In genomic region chr11:118175031-118175531, GRCh38 we compare ENCODE assay signal across 12 cellular contexts. TPM values are rescaled to one million over a fixed set of nuclear protein-coding genes. Genes with fewer than 3 reads are reported as not detected.
DNase-seq lines count a peak whose midpoint lies in the region; ATAC-seq and TF ChIP-seq lines count a peak whose summit lies in the region.
"Had no signal": no experiment of that assay in that cellular context is flagged by ENCODE, and none has a peak within 500 bp of the region (broad histone marks: within the 10 kb centered on the region; RNA-seq: fewer than 3 reads in every experiment).

No MANE protein-coding gene starts in this region.

- no peaks in the 10 kb centered on the region for H3K9me3 ChIP-seq in ES-I3 (ENCODE audit: control insufficient read depth, insufficient read depth, low read length)
- no peaks in the 10 kb centered on the region for H3K9me3 ChIP-seq in PC-3 (ENCODE audit: low read length)
- H3K9me3 ChIP-seq in neural cell (ENCODE audit: low read length) = no peaks in the 10 kb centered on the region
- H3K9me3 ChIP-seq in Peyer's patch = no peaks in the 10 kb centered on the region
- H3K9me3 ChIP-seq in OCI-LY7 (ENCODE audit: low read length) = no peaks in the 10 kb centered on the region
- H3K9me3 ChIP-seq: Caco-2, upper lobe of left lung had no signal

- H3K27me3 ChIP-seq in PC-3 (ENCODE audit: low read length) (peaks cover 6% of the 10 kb centered on the region), foreskin keratinocyte (no peaks in the 10 kb centered on the region), neural cell (ENCODE audit: insufficient read depth, low read depth, low read length) (peaks cover 12% of the 10 kb centered on the region), Peyer's patch (no peaks in the 10 kb centered on the region)

- no peaks in the 10 kb centered on the region for H3K79me2 ChIP-seq in PC-3 (ENCODE audit: low read length)
- no peaks in the 10 kb centered on the region for H3K79me2 ChIP-seq in neural cell (replicated peaks; ENCODE audit: insufficient read depth, low read length)
- H3K79me2 ChIP-seq in OCI-LY7 (ENCODE audit: insufficient read depth, low read depth, low read length) = no peaks in the 10 kb centered on the region

- ATAC-seq in PC-3 = peak; percentile 42; the same call in 1 of the 2 replicates
- peak; percentile 54 for ATAC-seq in foreskin keratinocyte
- ATAC-seq: activated naive CD4-positive, alpha-beta T cell treated with anti-CD3 and anti-CD28 coated beads, Interleukin-2, amount 50 U/mL, for 72 hours had no signal

- no peaks in the 10 kb centered on the region for H3K4me1 Mint-ChIP-seq in immature natural killer cell
- H3K4me1 Mint-ChIP-seq: activated B cell treated with CpG ODN at 0.5 μM for 24 hours had no signal

- TF ChIP-seq POLR2A in Peyer's patch (IDR thresholded peaks at IDR 0.05) = no peak

- DNase-seq in PC-3 (peak; percentile 77), foreskin keratinocyte (peak; percentile 81 to 93), immature natural killer cell (no peak), Peyer's patch (no peak), OCI-LY7 (ENCODE audit: low spot score) (no peak), NCI-H526 treated with DMSO at 0.1 percent for 48 hours (lab: John Stamatoyannopoulos, UW) (no peak)
- DNase-seq: activated B cell treated with CpG ODN at 0.5 μM for 24 hours, Caco-2, upper lobe of left lung had no signal

- no peak for TF ChIP-seq EP300 in neural cell (conservative IDR thresholded peaks at IDR 0.05; ENCODE audit: poor library complexity, severe bottlenecking)

- H3K27ac ChIP-seq in PC-3 (ENCODE audit: low read length) (no peak overlapping the region), foreskin keratinocyte (no peak overlapping the region), neural cell (ENCODE audit: low read length) (no peak overlapping the region), Peyer's patch (no peak overlapping the region), OCI-LY7 (ENCODE audit: low read depth, low read length, poor library complexity, severe bottlenecking) (no peak overlapping the region)

- CTCF ChIA-PET in PC-3 (lab: Charles Lee) (no interaction called here), OCI-LY7 (lab: Charles Lee; ENCODE audit: unreplicated experiment) (no interaction called here)

- H3K4me1 ChIP-seq in ES-I3 (ENCODE audit: insufficient read depth, low read length) (peaks cover 26% of the 10 kb centered on the region), PC-3 (ENCODE audit: insufficient read depth, low read length) (peaks cover 19% of the 10 kb centered on the region), foreskin keratinocyte (no peaks in the 10 kb centered on the region), Peyer's patch (peaks cover 0 to 9% (median 3%) of the 10 kb centered on the region in 4 donors), OCI-LY7 (ENCODE audit: insufficient read depth, low read length, poor library complexity, severe bottlenecking) (peaks cover 13% of the 10 kb centered on the region)

- H3K4me3 ChIP-seq in PC-3 (ENCODE audit: low read length) (no peak overlapping the region), neural cell (ENCODE audit: low read length) (peak overlapping the region; percentile 68), Peyer's patch (no peak overlapping the region), OCI-LY7 (ENCODE audit: low read depth, low read length, poor library complexity, severe bottlenecking) (no peak overlapping the region)

- H3K36me3 Mint-ChIP-seq in immature natural killer cell = no peaks in the 10 kb centered on the region
- H3K36me3 Mint-ChIP-seq: activated naive CD4-positive, alpha-beta T cell treated with anti-CD3 and anti-CD28 coated beads, Interleukin-2, amount 50 U/mL, for 72 hours had no signal

- H3K9me3 Mint-ChIP-seq in immature natural killer cell = no peaks in the 10 kb centered on the region
- H3K9me3 Mint-ChIP-seq: activated B cell treated with CpG ODN at 0.5 μM for 24 hours; activated naive CD4-positive, alpha-beta T cell treated with anti-CD3 and anti-CD28 coated beads, Interleukin-2, amount 50 U/mL, for 72 hours had no signal

- TF ChIP-seq CTCF in PC-3 (conservative IDR thresholded peaks at IDR 0.05; ENCODE audit: low read depth, low read length) (no peak), foreskin keratinocyte (conservative IDR thresholded peaks at IDR 0.05) (no peak), neural cell (IDR thresholded peaks at IDR 0.05; ENCODE audit: poor library complexity, severe bottlenecking) (no peak), Peyer's patch (IDR thresholded peaks at IDR 0.05) (no peak), OCI-LY7 (conservative IDR thresholded peaks at IDR 0.05; ENCODE audit: low read length) (no peak)

- H3K4me2 ChIP-seq in PC-3 (ENCODE audit: low read length) = peak overlapping the region; percentile 55
- H3K4me2 ChIP-seq in neural cell (ENCODE audit: low read length) = no peak overlapping the region
- no peak overlapping the region for H3K4me2 ChIP-seq in OCI-LY7 (ENCODE audit: low read length)

- H3K27ac Mint-ChIP-seq in immature natural killer cell = no peak overlapping the region
- H3K27ac Mint-ChIP-seq: activated B cell treated with CpG ODN at 0.5 μM for 24 hours had no signal

- peaks cover 2 to 12% (median 6%) of the 10 kb centered on the region in 3 donors for H3K27me3 Mint-ChIP-seq in immature natural killer cell (ENCODE audit: low read depth in 3 of 3)

- no peak for TF ChIP-seq RAD21 in neural cell (conservative IDR thresholded peaks at IDR 0.05)

- H2AFZ ChIP-seq in PC-3 (ENCODE audit: low read length) (peak overlapping the region; percentile 49), neural cell (ENCODE audit: low read depth, low read length) (no peak overlapping the region), OCI-LY7 (ENCODE audit: low read length) (no peak overlapping the region)

- POLR2A ChIA-PET in PC-3 (lab: Charles Lee; ENCODE audit: unreplicated experiment) = no interaction called here
- POLR2A ChIA-PET in OCI-LY7 (lab: Charles Lee) = no interaction called here

- H4K20me1 ChIP-seq in PC-3 (ENCODE audit: low read length) (no peaks in the 10 kb centered on the region), neural cell (ENCODE audit: insufficient read depth) (no peaks in the 10 kb centered on the region), OCI-LY7 (ENCODE audit: insufficient read depth, low read length) (no peaks in the 10 kb centered on the region)

- BruUV-seq in PC-3 (replicated peaks; lab: Mats Ljungman, UMichigan) (no TSS peak), OCI-LY7 (replicated peaks; lab: Mats Ljungman, UMichigan) (no TSS peak)

- H3K4me3 Mint-ChIP-seq in immature natural killer cell = no peak overlapping the region
- H3K4me3 Mint-ChIP-seq: activated B cell treated with CpG ODN at 0.5 μM for 24 hours had no signal

- no peaks in the 10 kb centered on the region for H3F3A ChIP-seq in PC-3 (ENCODE audit: low read length, unreplicated experiment)
- H3F3A ChIP-seq in neural cell (ENCODE audit: insufficient read depth, low read length, poor library complexity, severe bottlenecking) = no peaks in the 10 kb centered on the region

- H3K36me3 ChIP-seq in ES-I3 (ENCODE audit: insufficient read depth, low read length) = no peaks in the 10 kb centered on the region
- no peaks in the 10 kb centered on the region for H3K36me3 ChIP-seq in PC-3 (ENCODE audit: low read depth, low read length)
- no peaks in the 10 kb centered on the region for H3K36me3 ChIP-seq in neural cell (ENCODE audit: insufficient read depth, low read length)
- no peaks in the 10 kb centered on the region for H3K36me3 ChIP-seq in Peyer's patch
- no peaks in the 10 kb centered on the region for H3K36me3 ChIP-seq in OCI-LY7 (ENCODE audit: insufficient read depth, low read length)
- H3K36me3 ChIP-seq: upper lobe of left lung had no signal

- H3K9me2 ChIP-seq in PC-3 (replicated peaks; ENCODE audit: low read length) (no peaks in the 10 kb centered on the region), neural cell (ENCODE audit: insufficient read depth, low read length) (no peaks in the 10 kb centered on the region), OCI-LY7 (ENCODE audit: insufficient read depth, low read length) (no peaks in the 10 kb centered on the region)

- intact Hi-C loops in PC-3 (cut with micrococcal nuclease) (no loop called here), OCI-LY7 (cut with micrococcal nuclease; ENCODE audit: unreplicated experiment) (loop anchor here (10.0 kb wide), 1 partner anchor 360 kb away; no protein-coding TSS in a partner anchor)

- peak overlapping the region; percentile 71; the same call in 1 of the 2 replicates for H3K9ac ChIP-seq in ES-I3 (ENCODE audit: low read depth, low read length)
- H3K9ac ChIP-seq in PC-3 (ENCODE audit: low read length) = no peak overlapping the region
- no peak overlapping the region for H3K9ac ChIP-seq in neural cell (ENCODE audit: low read length)

TF ChIP-seq in neural cell, 6 proteins besides CTCF, POLR2A, EP300 and RAD21 (continues in another document):
- TF ChIP-seq POLR2AphosphoS5 (IDR thresholded peaks at IDR 0.05) = no peak
- TF ChIP-seq EZH2 (IDR thresholded peaks at IDR 0.05; ENCODE audit: borderline replicate concordance, insufficient read depth, low read length, poor library complexity, severe bottlenecking) = no peak
- TF ChIP-seq TAF1 (IDR thresholded peaks at IDR 0.05; ENCODE audit: low read depth) = no peak
- no peak for TF ChIP-seq MXI1 (conservative IDR thresholded peaks at IDR 0.05; ENCODE audit: poor library complexity, severe bottlenecking)

RNA-seq across cellular contexts. Expression of gene SCN2B, which starts 1.4 kb away (rescaled TPM):
- total RNA-seq in PC-3 (2014; rRNA removed) (0.12 TPM in 1 of 2 replicates, not detected in the other), foreskin keratinocyte (0.14 and 0.42 TPM in 2 replicates), Peyer's patch (under 1 TPM in 2 of 4 donors, not detected in 2; 0.13 to 0.38 TPM), OCI-LY7 (2022) (0.10 TPM in 1 of 2 replicates, not detected in the other)
- polyA plus RNA-seq in foreskin keratinocyte (0.06 and 0.17 TPM in 2 replicates), neural cell (1.0 and 1.1 TPM in 2 replicates), immature natural killer cell (not detected)
- 3.2 and 4.6 TPM in 2 replicates for polyA minus RNA-seq in neural cell
- total RNA-seq in OCI-LY7 (2014; rRNA removed; shearing (Covaris generic)) = 0.06 TPM in 1 of 2 replicates, not detected in the other
- total RNA-seq: activated B cell treated with CpG ODN at 0.5 μM for 24 hours, Caco-2 had no signal

RNA-seq across cellular contexts. Expression of gene SCN4B, which starts 22.5 kb away (rescaled TPM):
- total RNA-seq in PC-3 (2014; rRNA removed) (not detected in 2 replicates), foreskin keratinocyte (3.1 and 4.9 TPM in 2 replicates), Peyer's patch (1 to 10 TPM in 2 of 4 donors, under 1 TPM in 2; 0.35 to 8.3 (median 1.4) TPM), OCI-LY7 (2022) (not detected in 2 replicates)
- polyA plus RNA-seq in foreskin keratinocyte (1.7 and 3.3 TPM in 2 replicates), neural cell (0.61 and 0.92 TPM in 2 replicates), immature natural killer cell (not detected)
- polyA minus RNA-seq in neural cell = 0.73 TPM in 1 of 2 replicates, not detected in the other
- total RNA-seq in OCI-LY7 (2014; rRNA removed; shearing (Covaris generic)) = not detected in 2 replicates
- total RNA-seq: activated B cell treated with CpG ODN at 0.5 μM for 24 hours had no signal

RNA-seq across cellular contexts. Expression of gene JAML, which starts 49.7 kb away (rescaled TPM):
- total RNA-seq in PC-3 (2014; rRNA removed) (not detected in 2 replicates), foreskin keratinocyte (not detected in 2 replicates), Peyer's patch (10 to 100 TPM in 3 of 4 donors, 1 to 10 TPM in 1; 7.5 to 83.3 (median 14.4) TPM), OCI-LY7 (2022) (0.63 and 0.74 TPM in 2 replicates)
- polyA plus RNA-seq in foreskin keratinocyte (not detected in 2 replicates), neural cell (0.28 TPM in 1 of 2 replicates, not detected in the other), immature natural killer cell (10 to 100 TPM; 16.8 to 37.7 (median 26.3) TPM)
- 0.69 TPM in 1 of 2 replicates, not detected in the other for polyA minus RNA-seq in neural cell
- total RNA-seq in OCI-LY7 (2014; rRNA removed; shearing (Covaris generic)) = 0.73 and 1.4 TPM in 2 replicates

Comparison
In these comparisons a context has a peak if more than half of its experiments do, and no peak if none do; other contexts are left out.
1. DNase-seq: peak in PC-3 (single experiment) and foreskin keratinocyte (2 of 2); none in immature natural killer cell (0 of 3), Peyer's patch (0 of 3), OCI-LY7 (single experiment) and NCI-H526 treated with DMSO at 0.1 percent for 48 hours (single experiment).